13 cellular contexts compared by ENCODE assay signal in the genomic region with DNA sequence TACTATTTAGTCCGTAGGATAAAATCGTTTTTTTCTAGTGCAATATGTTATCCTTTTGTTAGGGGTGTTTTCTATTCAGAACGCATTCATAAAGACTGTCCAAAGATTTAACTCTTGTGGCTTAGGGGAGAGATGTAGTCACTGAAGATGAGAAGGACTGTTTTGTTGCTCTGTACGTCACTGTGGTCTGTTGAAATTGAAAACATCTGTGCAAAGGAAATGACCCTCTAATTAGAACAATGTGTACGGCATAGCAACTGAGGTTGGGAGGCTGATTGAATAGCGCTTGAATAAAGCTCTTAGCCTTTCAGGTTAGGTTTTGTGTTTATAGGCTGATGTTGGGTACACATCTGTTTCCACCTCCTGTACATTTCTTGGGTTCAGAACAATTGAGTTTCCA.
A peak's percentile ranks its signal among the peaks of the same experiment; 100 is the strongest.
DNase-seq lines count a peak whose midpoint lies in the region; ATAC-seq and TF ChIP-seq lines count a peak whose summit lies in the region.
"Had no signal": no experiment of that assay in that cellular context is flagged by ENCODE, and none has a peak within 500 bp of the region (broad histone marks: within the 10 kb centered on the region; RNA-seq: fewer than 3 reads in every experiment).

No MANE protein-coding gene starts in this region.

- peak overlapping the region; percentile 66 for H3K27ac ChIP-seq in A673 (ENCODE audit: low read depth, low read length, poor library complexity, severe bottlenecking)
- H3K27ac ChIP-seq: Peyer's patch had no signal

- POLR2A ChIA-PET in A673 (lab: Charles Lee; ENCODE audit: low non-redundant PET) = no interaction called here

- no peak overlapping the region for H3K4me3 ChIP-seq in A673 (ENCODE audit: low read depth, low read length, poor library complexity, severe bottlenecking)
- H3K4me3 ChIP-seq: Peyer's patch had no signal

- TF ChIP-seq CTCF in A673 (conservative IDR thresholded peaks at IDR 0.05; ENCODE audit: low read depth, low read length) = no peak

- no TSS peak for BruUV-seq in A673 (replicated peaks; lab: Mats Ljungman, UMichigan)

- H3K36me3 ChIP-seq in A673 (ENCODE audit: insufficient read depth, low read length, poor library complexity, severe bottlenecking) = no peaks in the 10 kb centered on the region
- H3K36me3 ChIP-seq: Peyer's patch had no signal

- H3K9me3 ChIP-seq in A673 (ENCODE audit: low read depth, low read length, poor library complexity, severe bottlenecking) = no peaks in the 10 kb centered on the region
- H3K9me3 ChIP-seq: Peyer's patch had no signal

- peaks cover 4% of the 10 kb centered on the region for H3K4me1 ChIP-seq in A673 (ENCODE audit: insufficient read depth, low read length, poor library complexity, severe bottlenecking)
- H3K4me1 ChIP-seq: Peyer's patch had no signal

- peaks cover 41% of the 10 kb centered on the region for H3K27me3 ChIP-seq in A673 (replicated peaks; ENCODE audit: insufficient read depth, low read depth, low read length, poor library complexity)
- H3K27me3 ChIP-seq: Peyer's patch had no signal

- CTCF ChIA-PET in A673 (lab: Charles Lee) = no interaction called here

- in situ Hi-C loops in KBM-7 (cut with MboI; ENCODE audit: low pct_unique_long_range_greater_than_20kb, low sequenced_read_pairs) = no loop called here

- intact Hi-C loops in A673 (cut with micrococcal nuclease; ENCODE audit: unreplicated experiment) = no loop called here

- ATAC-seq in GM21717 (IDR thresholded peaks at IDR 0.05; ENCODE audit: unreplicated experiment) = no peak
- ATAC-seq: activated CD4-positive, alpha-beta T cell treated with anti-CD3 and anti-CD28 coated beads for 36 hours had no signal

- DNase-seq in A673 (ENCODE audit: low spot score) (peak; percentile 90), KBM-7 (peak; percentile 77), dermis blood vessel endothelial cell (peak; percentile 99), lung microvascular endothelial cell (ENCODE audit: low read depth in 2 of 2) (peak; percentile 98 to 99), DMS79 (lab: John Stamatoyannopoulos, UW) (no peak), midbrain (lab: John Stamatoyannopoulos, UW) (no peak), NCI-H1694 treated with DMSO at 0.1 percent for 48 hours (lab: John Stamatoyannopoulos, UW) (no peak)
- DNase-seq: activated CD4-positive, alpha-beta T cell treated with anti-CD3 and anti-CD28 coated beads for 36 hours; AML-193; H9; NCI-H1436; Peyer's patch had no signal

Comparison
In these comparisons a context has a peak if more than half of its experiments do, and no peak if none do; other contexts are left out.
1. DNase-seq: peak in A673 (single experiment), KBM-7 (single experiment), dermis blood vessel endothelial cell (single experiment) and lung microvascular endothelial cell (2 of 2); none in DMS79 (single experiment), midbrain (single experiment) and NCI-H1694 treated with DMSO at 0.1 percent for 48 hours (single experiment).